Comparison of ENCODE assay signal across 21 cellular contexts in the genomic region with DNA sequence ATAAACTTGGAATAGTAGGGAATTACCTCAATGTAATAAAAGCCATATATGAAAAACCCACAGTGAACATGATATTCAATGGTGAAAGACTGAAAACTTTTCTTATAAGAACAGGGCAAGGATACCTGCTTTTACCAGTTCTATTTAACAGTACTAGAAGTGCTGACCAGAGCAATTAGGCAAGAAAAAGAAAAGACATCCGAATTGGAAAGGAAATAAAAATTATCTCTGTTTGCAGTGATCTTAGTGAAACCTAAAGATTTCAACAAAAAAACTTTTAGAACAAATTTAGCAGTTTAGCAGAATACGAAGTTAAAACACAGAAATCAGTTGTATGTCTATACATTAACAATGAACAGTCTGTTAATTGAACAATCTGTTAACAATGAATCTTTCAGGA.
"Had no signal": no experiment of that assay in that cellular context is flagged by ENCODE, and none has a peak within 500 bp of the region (broad histone marks: within the 10 kb centered on the region; RNA-seq: fewer than 3 reads in every experiment).

No MANE protein-coding gene starts in this region.

- H3K27me3 Mint-ChIP-seq: IgD-negative memory B cell had no signal

- H3K27ac Mint-ChIP-seq: IgD-negative memory B cell had no signal

- H3K4me3 Mint-ChIP-seq: IgD-negative memory B cell had no signal

- H3K4me1 ChIP-seq: SJSA1 had no signal

- DNase-seq: KBM-7, MV-4-11, NCI-H1048, NCI-H1105, NCI-H1417, NCI-H1436 treated with DMSO at 0.1 percent for 48 hours, NCI-H1694, NCI-H187 treated with DMSO at 0.1 percent for 48 hours, NCI-H2029 treated with DMSO at 0.1 percent for 48 hours, NCI-H2171 treated with DMSO at 0.1 percent for 48 hours, NCI-H2227 treated with DMSO at 0.1 percent for 48 hours, NCI-H524 treated with DMSO at 0.1 percent for 48 hours, NCI-H69, NCI-H774, Right ventricle myocardium superior, RPMI8226, SIG-M5 had no signal

- FAIRE-seq: RCC 7860 had no signal

- H3K4me1 Mint-ChIP-seq: IgD-negative memory B cell had no signal

- H3K4me3 ChIP-seq: SJSA1, SK-N-MC had no signal

- H3K9me3 ChIP-seq: SJSA1 had no signal

- H3K27ac ChIP-seq: SJSA1, SK-N-MC had no signal

- H3K27me3 ChIP-seq: SJSA1 had no signal
